In genomic region chr1:234865171-234866006, GRCh38 we compare ENCODE assay signal across 21 cellular contexts.
A peak's percentile ranks its signal among the peaks of the same experiment; 100 is the strongest.
DNase-seq lines count a peak whose midpoint lies in the region; FAIRE-seq and TF ChIP-seq lines count a peak whose summit lies in the region.
"Had no signal": no experiment of that assay in that cellular context is flagged by ENCODE, and none has a peak within 500 bp of the region (broad histone marks: within the 10 kb centered on the region; RNA-seq: fewer than 3 reads in every experiment).

No MANE protein-coding gene starts in this region.

- TF ChIP-seq CTCF in OCI-LY7 (conservative IDR thresholded peaks at IDR 0.05; ENCODE audit: low read length) (peak; percentile 49), sigmoid colon (IDR thresholded peaks at IDR 0.05) (no peak)

- in situ Hi-C loops in GM23248 (cut with MboI) = no loop called here

- H3F3A ChIP-seq in GM23248 (ENCODE audit: insufficient read depth) = no peaks in the 10 kb centered on the region; the same call in 1 of the 2 replicates

- no peak for FAIRE-seq in small intestine (lab: Jason Lieb, UNC)

- H3K4me3 ChIP-seq in GM23248 = no peak overlapping the region
- H3K4me3 ChIP-seq in OCI-LY7 (ENCODE audit: low read depth, low read length, poor library complexity, severe bottlenecking) = no peak overlapping the region
- H3K4me3 ChIP-seq in small intestine (ENCODE audit: low read depth in 1 of 2, low read length in 2 of 2) = no peak overlapping the region
- no peak overlapping the region for H3K4me3 ChIP-seq in sigmoid colon
- H3K4me3 ChIP-seq: ascending aorta, esophagus muscularis mucosa, Peyer's patch had no signal

- TF ChIP-seq EP300 in sigmoid colon (IDR thresholded peaks at IDR 0.05) = no peak

- H3K4me1 ChIP-seq in GM23248 (ENCODE audit: insufficient read depth) = peaks cover 25% of the 10 kb centered on the region; the same call in 1 of the 2 replicates
- peaks cover 8% of the 10 kb centered on the region for H3K4me1 ChIP-seq in OCI-LY7 (ENCODE audit: insufficient read depth, low read length, poor library complexity, severe bottlenecking)
- peaks cover 11 to 17% of the 10 kb centered on the region in 2 donors for H3K4me1 ChIP-seq in small intestine (ENCODE audit: control insufficient read depth in 2 of 2, insufficient read depth in 1 of 2, low read depth in 1 of 2, low read length in 1 of 2)
- H3K4me1 ChIP-seq in sigmoid colon = peaks cover 0 to 45% (median 33%) of the 10 kb centered on the region in 4 donors

- H3K9me2 ChIP-seq in GM23248 (ENCODE audit: insufficient read depth) (no peaks in the 10 kb centered on the region), OCI-LY7 (ENCODE audit: insufficient read depth, low read length) (no peaks in the 10 kb centered on the region)

- H3K79me2 ChIP-seq in GM23248 (ENCODE audit: insufficient read depth) (no peaks in the 10 kb centered on the region), OCI-LY7 (ENCODE audit: insufficient read depth, low read depth, low read length) (no peaks in the 10 kb centered on the region)

- H3K4me2 ChIP-seq in GM23248 (ENCODE audit: unreplicated experiment) (no peak overlapping the region), OCI-LY7 (ENCODE audit: low read length) (no peak overlapping the region)

- H4K20me1 ChIP-seq in GM23248 (ENCODE audit: insufficient read depth) (no peaks in the 10 kb centered on the region), OCI-LY7 (ENCODE audit: insufficient read depth, low read length) (no peaks in the 10 kb centered on the region)

- BruUV-seq in OCI-LY7 (replicated peaks; lab: Mats Ljungman, UMichigan) = no TSS peak

- no peaks in the 10 kb centered on the region for H3K27me3 ChIP-seq in GM23248 (replicated peaks; ENCODE audit: insufficient read depth)
- no peaks in the 10 kb centered on the region for H3K27me3 ChIP-seq in small intestine (ENCODE audit: control insufficient read depth in 2 of 2, insufficient read depth in 2 of 2, low read length in 2 of 2)
- no peaks in the 10 kb centered on the region for H3K27me3 ChIP-seq in sigmoid colon
- H3K27me3 ChIP-seq: ascending aorta, esophagus muscularis mucosa, Peyer's patch had no signal

- POLR2A ChIA-PET in OCI-LY7 (lab: Charles Lee) = no interaction called here

- H2AFZ ChIP-seq in GM23248 (no peak overlapping the region), OCI-LY7 (ENCODE audit: low read length) (no peak overlapping the region)

- no peak overlapping the region for H3K9ac ChIP-seq in GM23248

- no peaks in the 10 kb centered on the region for H3K36me3 ChIP-seq in GM23248 (ENCODE audit: low read depth)
- H3K36me3 ChIP-seq in OCI-LY7 (ENCODE audit: insufficient read depth, low read length) = no peaks in the 10 kb centered on the region
- H3K36me3 ChIP-seq in small intestine (ENCODE audit: control insufficient read depth in 2 of 2, insufficient read depth in 2 of 2, low read length in 2 of 2) = no peaks in the 10 kb centered on the region
- no peaks in the 10 kb centered on the region for H3K36me3 ChIP-seq in sigmoid colon
- H3K36me3 ChIP-seq: ascending aorta, esophagus muscularis mucosa, Peyer's patch had no signal

- no peak for TF ChIP-seq POLR2A in sigmoid colon (IDR thresholded peaks at IDR 0.05)

- DNase-seq in GM23248 (no peak), OCI-LY7 (ENCODE audit: low spot score) (no peak), epithelial cell of prostate (ENCODE audit: low read depth, low spot score) (no peak), small intestine (no peak), anterior cingulate cortex (lab: John Stamatoyannopoulos, UW) (no peak), sigmoid colon (no peak), NCI-H1092 (lab: John Stamatoyannopoulos, UW) (no peak)
- DNase-seq: activated CD4-positive, alpha-beta T cell treated with anti-CD3 and anti-CD28 coated beads, Interleukin-2, amount 50 U/mL, for 4 hours; activated naive CD4-positive, alpha-beta T cell treated with anti-CD3 and anti-CD28 coated beads for 36 hours; AML-193; cerebellar nuclear complex; COR-L47; effector CD4-positive, alpha-beta T cell; naive thymus-derived CD4-positive, alpha-beta T cell; NCI-H187 treated with DMSO at 0.1 percent for 48 hours; NCI-H345; stimulated activated CD4-positive, alpha-beta T cell treated with anti-CD3 and anti-CD28 coated beads, Interleukin-4, amount 100 ng/mL, for 24 hours had no signal

- CTCF ChIA-PET in OCI-LY7 (lab: Charles Lee; ENCODE audit: unreplicated experiment) = no interaction called here

- intact Hi-C loops in OCI-LY7 (cut with micrococcal nuclease; ENCODE audit: unreplicated experiment) (no loop called here), sigmoid colon (cut with DNase I) (no loop called here)

- H3K9me3 ChIP-seq in GM23248 (ENCODE audit: low read depth) (no peaks in the 10 kb centered on the region), OCI-LY7 (ENCODE audit: low read length) (no peaks in the 10 kb centered on the region), small intestine (ENCODE audit: control insufficient read depth, low read depth) (no peaks in the 10 kb centered on the region), sigmoid colon (no peaks in the 10 kb centered on the region)
- H3K9me3 ChIP-seq: ascending aorta, esophagus muscularis mucosa, Peyer's patch had no signal

- H3K27ac ChIP-seq in GM23248 (peak overlapping the region; percentile 34), OCI-LY7 (ENCODE audit: low read depth, low read length, poor library complexity, severe bottlenecking) (no peak overlapping the region), epithelial cell of prostate (peak overlapping the region; percentile 10), small intestine (ENCODE audit: low read depth in 1 of 2, low read length in 1 of 2) (peak overlapping the region; percentile 55 to 84), sigmoid colon (peak overlapping the region in 1 of 4 donors; percentile 76)
- H3K27ac ChIP-seq: VCaP had no signal

- 93 to 95% methylated on average over 7 of the region's 7 CpGs for WGBS in GM23248 (ENCODE audit: low coverage in 1 of 2, low lambda C conversion rate in 2 of 2, missing lambda C conversion rate in 2 of 2), 2 experiments
- WGBS in small intestine, 3 donors = 94 to 97% (median 96%) methylated on average over 7 of the region's 7 CpGs
- 97% methylated on average over 7 of the region's 7 CpGs for WGBS in sigmoid colon, 2 donors
